Comparison of ENCODE assay signal across 20 cellular contexts in the genomic region with DNA sequence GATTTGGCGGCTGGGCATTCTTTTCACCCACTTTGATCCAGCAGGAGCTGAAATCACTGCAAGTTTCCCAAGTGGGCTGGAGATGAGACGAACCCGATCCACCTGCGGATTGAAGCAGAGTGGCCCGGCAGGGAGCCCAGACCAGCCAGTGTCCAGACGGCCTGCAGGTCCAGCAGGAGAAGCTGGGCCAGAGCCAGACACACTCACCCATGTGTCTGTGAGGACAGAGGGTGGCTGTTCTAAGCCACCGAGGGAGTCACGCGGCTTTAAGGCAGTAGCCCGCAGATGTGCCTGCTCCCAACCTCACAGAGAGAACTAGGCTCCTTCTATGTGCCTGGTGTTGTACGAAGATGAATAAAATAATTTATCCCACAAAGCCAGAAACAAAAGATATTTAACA.
"Had no signal": no experiment of that assay in that cellular context is flagged by ENCODE, and none has a peak within 500 bp of the region (broad histone marks: within the 10 kb centered on the region; RNA-seq: fewer than 3 reads in every experiment).

No MANE protein-coding gene starts in this region.

- H3K9ac ChIP-seq: neural progenitor cell had no signal

- H3K4me1 ChIP-seq: neural progenitor cell, psoas muscle, spleen, upper lobe of left lung had no signal

- H3K27me3 ChIP-seq: gastroesophageal sphincter, neural progenitor cell, spleen, tibial nerve, upper lobe of left lung had no signal

- H3K27ac ChIP-seq: gastroesophageal sphincter, neural progenitor cell, psoas muscle, skin epidermis, spleen, thoracic aorta, tibial nerve, upper lobe of left lung had no signal

- H3K9me3 ChIP-seq: psoas muscle, spleen, thoracic aorta, upper lobe of left lung had no signal

- H3K4me2 ChIP-seq: neural progenitor cell had no signal

- H3K4me3 ChIP-seq: gastroesophageal sphincter, lung, neural progenitor cell, psoas muscle, skin epidermis, spleen, thoracic aorta, tibial nerve, upper lobe of left lung had no signal

- DNase-seq: cerebellar nuclear complex; cortex of kidney; effector CD4-positive, alpha-beta T cell; foreskin fibroblast; glutamatergic neuron; immature natural killer cell; mesenchymal stem cell; naive thymus-derived CD4-positive, alpha-beta T cell; psoas muscle; spleen; stimulated activated CD4-positive, alpha-beta T cell treated with anti-CD3 and anti-CD28 coated beads, Interleukin-4, amount 100 ng/mL, for 4 hours; stimulated activated naive CD8-positive, alpha-beta T cell treated with anti-CD3 and anti-CD28 coated beads, Interleukin-15, Interleukin-2, amounts not matched to agents 100 U/mL and 50 U/mL, for 24 hours had no signal

- H3K36me3 ChIP-seq: neural progenitor cell, thoracic aorta, upper lobe of left lung had no signal

- ATAC-seq: gastroesophageal sphincter; left lobe of liver; naive thymus-derived CD4-positive, alpha-beta T cell; psoas muscle; stimulated activated naive CD8-positive, alpha-beta T cell treated with anti-CD3 and anti-CD28 coated beads, Interleukin-15, Interleukin-2, amounts not matched to agents 100 U/mL and 50 U/mL, for 24 hours had no signal

- H2AFZ ChIP-seq: neural progenitor cell had no signal
